Comparison of ENCODE assay signal across 8 cellular contexts in the genomic region with DNA sequence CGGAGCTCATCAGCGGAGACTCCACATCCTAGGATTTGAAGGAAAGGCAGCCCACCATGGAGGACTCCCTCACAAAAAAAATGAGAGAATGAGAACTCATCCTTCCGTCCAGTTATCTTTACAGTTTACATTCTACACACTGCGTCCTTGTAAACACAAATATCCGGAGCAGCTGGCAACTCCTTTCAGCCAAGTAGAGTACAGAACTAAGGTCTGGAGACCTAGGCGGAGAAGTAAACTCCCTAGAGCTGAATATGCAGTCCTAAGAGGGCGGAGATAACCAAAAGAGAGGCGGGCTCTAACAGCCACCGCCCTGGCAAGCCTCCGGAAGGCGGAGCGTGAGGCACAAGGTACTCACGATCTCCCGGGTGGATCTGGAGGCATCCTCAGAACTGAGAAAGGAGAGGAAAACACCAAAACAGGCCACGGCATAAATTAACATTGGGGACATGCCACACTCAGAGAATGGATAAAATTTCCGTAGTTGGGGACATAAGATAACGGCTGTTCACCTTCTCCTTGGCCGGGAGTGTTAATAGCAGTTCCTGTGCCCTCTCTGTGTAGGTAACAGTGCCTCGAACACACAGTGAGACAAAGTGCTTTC. TPM values are rescaled to one million over a fixed set of nuclear protein-coding genes. Genes with fewer than 3 reads are reported as not detected.
DNase-seq lines count a peak whose midpoint lies in the region; ATAC-seq and TF ChIP-seq lines count a peak whose summit lies in the region.

No MANE protein-coding gene starts in this region.

- H3K36me3 ChIP-seq in duodenal mucosa (ENCODE audit: control insufficient read depth in 1 of 2, insufficient read depth in 2 of 2, low read length in 2 of 2) = peaks cover 0 to under 1% of the 10 kb centered on the region in 2 donors

- H3K4me3 Mint-ChIP-seq in HFFc6 = peak overlapping the region; percentile 92
- H3K4me3 Mint-ChIP-seq in activated CD4-positive, alpha-beta memory T cell treated with anti-CD3 and anti-CD28 coated beads for 36 hours = peak overlapping the region; percentile 97

- H3K36me3 Mint-ChIP-seq in HFFc6 (ENCODE audit: low read depth) = no peaks in the 10 kb centered on the region
- H3K36me3 Mint-ChIP-seq in activated CD4-positive, alpha-beta memory T cell treated with anti-CD3 and anti-CD28 coated beads for 36 hours = peaks cover 2% of the 10 kb centered on the region

- no peaks in the 10 kb centered on the region for H3K9me3 Mint-ChIP-seq in HFFc6
- H3K9me3 Mint-ChIP-seq in activated CD4-positive, alpha-beta memory T cell treated with anti-CD3 and anti-CD28 coated beads for 36 hours = no peaks in the 10 kb centered on the region

- TF ChIP-seq CTCF in AG09309 (IDR thresholded peaks at IDR 0.05; ENCODE audit: control insufficient read depth, insufficient read depth, low read depth, low read length, missing control alignments) (no peak), HFFc6 (IDR thresholded peaks at IDR 0.05) (no peak)

- peaks cover 53% of the 10 kb centered on the region for H3K4me1 Mint-ChIP-seq in HFFc6 (ENCODE audit: low read depth)
- peaks cover 35% of the 10 kb centered on the region for H3K4me1 Mint-ChIP-seq in activated CD4-positive, alpha-beta memory T cell treated with anti-CD3 and anti-CD28 coated beads for 36 hours (ENCODE audit: low read depth)

- intact Hi-C loops in activated CD4-positive, alpha-beta memory T cell treated with anti-CD3 and anti-CD28 coated beads for 36 hours (cut with micrococcal nuclease) = loop anchor here (1.0 to 5.0 kb wide), 8 partner anchors 84 to 1545 kb away; partner anchors contain the start of genes C15orf39, CSK, MAN2C1 and PSTPIP1

- peak overlapping the region; percentile 92 for H3K27ac ChIP-seq in duodenal mucosa (ENCODE audit: low read depth, low read length)

- H3K4me1 ChIP-seq in duodenal mucosa (ENCODE audit: control insufficient read depth in 1 of 2, insufficient read depth in 2 of 2, low read length in 2 of 2) = peaks cover 8 to 32% of the 10 kb centered on the region in 2 donors

- H3K9ac ChIP-seq in duodenal mucosa (ENCODE audit: low read depth in 1 of 2, low read length in 2 of 2) = peak overlapping the region; percentile 80 to 97

- CTCF ChIA-PET in activated CD4-positive, alpha-beta memory T cell treated with anti-CD3 and anti-CD28 coated beads for 36 hours (lab: Charles Lee) = interaction anchor here (0.8 to 7.4 kb wide), 9 partner anchors 41 to 673 kb away, joined by 3 to 87 read pairs (median 3); partner anchors contain the start of genes IMP3, MAN2C1 and PTPN9

- DNase-seq in AG09309 (ENCODE audit: low read depth) = no peak
- DNase-seq in HFFc6 = peak; percentile 77
- peak; percentile 49 for DNase-seq in NCI-H774 (lab: John Stamatoyannopoulos, UW)
- DNase-seq in activated CD4-positive, alpha-beta memory T cell treated with anti-CD3 and anti-CD28 coated beads for 36 hours = peak; percentile 90
- peak; percentile 76 to 80 for DNase-seq in lung microvascular endothelial cell (ENCODE audit: low read depth in 2 of 2)
- peak; percentile 53 to 75 (median 71) for DNase-seq in stimulated activated CD4-positive, alpha-beta T cell treated with anti-CD3 and anti-CD28 coated beads, TNF-alpha, amount 100 ng/mL, for 48 hours (ENCODE audit: low read depth in 3 of 3)

- H3K27me3 ChIP-seq in duodenal mucosa (ENCODE audit: control insufficient read depth in 1 of 2, insufficient read depth in 2 of 2, low read length in 2 of 2) = no peaks in the 10 kb centered on the region

- H3K4me3 ChIP-seq in AG09309 (ENCODE audit: control insufficient read depth, low read depth, low read length) = peak overlapping the region; percentile 67
- H3K4me3 ChIP-seq in duodenal mucosa (ENCODE audit: low read depth in 1 of 2, low read length in 2 of 2) = peak overlapping the region; percentile 84 to 86

- no peak for ATAC-seq in GM18861 (IDR thresholded peaks at IDR 0.05; ENCODE audit: unreplicated experiment)

- POLR2A ChIA-PET in activated CD4-positive, alpha-beta memory T cell treated with anti-CD3 and anti-CD28 coated beads for 36 hours (lab: Charles Lee) = interaction anchor here (0.9 to 7.3 kb wide), 6 partner anchors 40 to 188 kb away, joined by 3 to 86 read pairs (median 12); partner anchors contain the start of genes IMP3, MAN2C1, PTPN9 and SNUPN

- no peaks in the 10 kb centered on the region for H3K9me3 ChIP-seq in duodenal mucosa (ENCODE audit: control insufficient read depth in 1 of 2, low read length in 2 of 2)

- peak overlapping the region; percentile 96 for H3K27ac Mint-ChIP-seq in HFFc6
- H3K27ac Mint-ChIP-seq in activated CD4-positive, alpha-beta memory T cell treated with anti-CD3 and anti-CD28 coated beads for 36 hours = peak overlapping the region; percentile 99

- peaks cover 6% of the 10 kb centered on the region for H3K27me3 Mint-ChIP-seq in HFFc6 (ENCODE audit: insufficient read depth)
- H3K27me3 Mint-ChIP-seq in activated CD4-positive, alpha-beta memory T cell treated with anti-CD3 and anti-CD28 coated beads for 36 hours = no peaks in the 10 kb centered on the region

RNA-seq across cellular contexts. Expression of gene SIN3A, which starts 1.0 kb away (rescaled TPM):
- 10 to 100 TPM; 36.6 to 49.3 (median 39.8) TPM for total RNA-seq in HFFc6 (2021; fragmentation: NEBNext Ultra II Directional; extraction: Animal tissue kit (Norgen Biotek cat#: 25700))
- total RNA-seq in activated CD4-positive, alpha-beta memory T cell treated with anti-CD3 and anti-CD28 coated beads for 36 hours = 10 to 100 TPM; 80.1 to 83.3 TPM
- total RNA-seq in lung microvascular endothelial cell = 18.3 and 22.0 TPM in 2 replicates
